In genomic region chr1:7379445-7379971, GRCh38 we compare ENCODE assay signal across 9 cellular contexts.
DNase-seq lines count a peak whose midpoint lies in the region; ATAC-seq and TF ChIP-seq lines count a peak whose summit lies in the region.
"Had no signal": no experiment of that assay in that cellular context is flagged by ENCODE, and none has a peak within 500 bp of the region (broad histone marks: within the 10 kb centered on the region; RNA-seq: fewer than 3 reads in every experiment).

No MANE protein-coding gene starts in this region.

- no peak for TF ChIP-seq CTCF in GM13976 (IDR thresholded peaks at IDR 0.05; ENCODE audit: borderline replicate concordance, control extremely low read depth, extremely low read depth, insufficient read depth, missing control alignments)

- H3K36me3 Mint-ChIP-seq in T-helper 2 cell treated with Interferon-gamma antibody and Interleukin-4, amounts not matched to agents 5 μg/mL and 100 μg/mL, for 36 hours (ENCODE audit: low read depth) = no peaks in the 10 kb centered on the region

- DNase-seq in GM03348 (ENCODE audit: low spot score) = peak; percentile 73
- peak; percentile 82 for DNase-seq in NCI-H748 (lab: John Stamatoyannopoulos, UW; ENCODE audit: unreplicated experiment)
- DNase-seq in fibroblast of gingiva (ENCODE audit: low read depth) = peak; percentile 58
- peak; percentile 53 for DNase-seq in pons (ENCODE audit: low spot score)
- no peak for DNase-seq in GDM1 (lab: John Stamatoyannopoulos, UW)
- DNase-seq in GM13976 (ENCODE audit: low spot score) = no peak
- no peak for DNase-seq in T-helper 2 cell treated with Interferon-gamma antibody and Interleukin-4, amounts not matched to agents 5 μg/mL and 100 μg/mL, for 36 hours (ENCODE audit: low spot score)

- no peaks in the 10 kb centered on the region for H3K27me3 Mint-ChIP-seq in T-helper 2 cell treated with Interferon-gamma antibody and Interleukin-4, amounts not matched to agents 5 μg/mL and 100 μg/mL, for 36 hours (ENCODE audit: low read depth)

- no peak overlapping the region for H3K4me3 Mint-ChIP-seq in T-helper 2 cell treated with Interferon-gamma antibody and Interleukin-4, amounts not matched to agents 5 μg/mL and 100 μg/mL, for 36 hours

- no peaks in the 10 kb centered on the region for H3K4me1 Mint-ChIP-seq in T-helper 2 cell treated with Interferon-gamma antibody and Interleukin-4, amounts not matched to agents 5 μg/mL and 100 μg/mL, for 36 hours (ENCODE audit: low read depth)

- ATAC-seq in HG03520 (IDR thresholded peaks at IDR 0.05; ENCODE audit: unreplicated experiment) = no peak
- ATAC-seq: Panc1 had no signal

- in situ Hi-C loops in GM13976 (cut with MboI; ENCODE audit: low sequenced_read_pairs, unreplicated experiment) = no loop called here

- no peak overlapping the region for H3K27ac Mint-ChIP-seq in T-helper 2 cell treated with Interferon-gamma antibody and Interleukin-4, amounts not matched to agents 5 μg/mL and 100 μg/mL, for 36 hours

- H3K9me3 Mint-ChIP-seq in T-helper 2 cell treated with Interferon-gamma antibody and Interleukin-4, amounts not matched to agents 5 μg/mL and 100 μg/mL, for 36 hours = no peaks in the 10 kb centered on the region

Comparison
In these comparisons a context has a peak if more than half of its experiments do, and no peak if none do; other contexts are left out.
1. DNase-seq: peak in GM03348 (single experiment), NCI-H748 (single experiment), fibroblast of gingiva (single experiment) and pons (single experiment); none in GDM1 (single experiment), GM13976 (single experiment) and T-helper 2 cell treated with Interferon-gamma antibody and Interleukin-4, amounts not matched to agents 5 μg/mL and 100 μg/mL, for 36 hours (single experiment).